Comparison of ENCODE assay signal across 1 cellular context in genomic region chr5:176856746-176857145, GRCh38.
TF ChIP-seq lines count a peak whose summit lies in the region.

No MANE protein-coding gene starts in this region.

TF ChIP-seq in IMR-90, 13 proteins besides CTCF, POLR2A, EP300 and RAD21 (continued from another document):
- no peak for TF ChIP-seq ELK1 (IDR thresholded peaks at IDR 0.05; ENCODE audit: borderline replicate concordance, low read depth, low read length)
- no peak for TF ChIP-seq RFX5 (IDR thresholded peaks at IDR 0.05; ENCODE audit: low read depth, low read length)
- TF ChIP-seq MXI1 (IDR thresholded peaks at IDR 0.05; ENCODE audit: borderline replicate concordance, low read depth, low read length), result no peak
- no peak for TF ChIP-seq FOS (IDR thresholded peaks at IDR 0.05; ENCODE audit: low read depth, low read length)
- TF ChIP-seq MAZ (IDR thresholded peaks at IDR 0.05; ENCODE audit: borderline replicate concordance, low read depth, low read length), result no peak
